8 cellular contexts compared by ENCODE assay signal in the genomic region with DNA sequence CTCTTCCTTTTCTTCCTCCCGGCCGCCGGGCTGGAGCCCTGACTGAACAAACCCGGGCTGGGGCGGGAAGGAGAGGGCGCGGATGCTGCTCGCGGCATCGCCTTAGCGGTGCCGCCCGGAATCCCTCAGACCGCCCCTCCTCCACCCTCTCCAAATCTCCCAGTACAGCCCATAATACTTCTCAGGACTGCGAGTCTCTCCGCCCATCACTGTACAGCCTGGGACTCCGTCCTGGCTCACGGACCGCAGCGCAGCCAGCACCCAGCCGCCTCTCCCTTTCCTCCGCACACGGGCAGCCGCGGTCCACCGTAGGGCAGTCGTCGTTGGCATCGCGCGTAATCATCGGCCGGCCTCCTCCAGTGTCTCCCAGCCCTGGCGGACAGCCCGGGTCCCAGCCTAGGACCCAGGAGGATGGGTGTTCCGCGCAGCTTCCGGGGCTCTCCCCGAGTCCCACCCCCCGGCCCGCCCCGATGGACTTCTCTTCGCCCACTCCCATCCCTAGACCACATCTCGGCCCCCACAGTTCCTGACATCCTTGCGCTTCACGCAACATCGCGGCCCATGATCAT. TPM values are rescaled to one million over a fixed set of nuclear protein-coding genes. Genes with fewer than 3 reads are reported as not detected.
DNase-seq lines count a peak whose midpoint lies in the region; ATAC-seq and TF ChIP-seq lines count a peak whose summit lies in the region.
"Not testable (repeated sequence)": the region's sequence is repeated elsewhere in the genome, so short reads cannot be mapped to it uniquely, and the experiment has no call there.

No MANE protein-coding gene starts in this region.

- not testable (repeated sequence) for H3K4me1 Mint-ChIP-seq in mesothelial cell of epicardium; stimulated activated effector memory CD8-positive, alpha-beta T cell treated with anti-CD3 and anti-CD28 coated beads, Interleukin-12 subunit alpha, Interleukin-12 subunit beta, amount 100 ng/mL, for 72 hours

- WGBS in adrenal gland, 4 donors = no CpG with 5 or more reads among the region's 48 CpGs

- H3K27ac Mint-ChIP-seq in mesothelial cell of epicardium = not testable (repeated sequence)
- peak overlapping the region; percentile 94 for H3K27ac Mint-ChIP-seq in stimulated activated effector memory CD8-positive, alpha-beta T cell treated with anti-CD3 and anti-CD28 coated beads, Interleukin-12 subunit alpha, Interleukin-12 subunit beta, amount 100 ng/mL, for 72 hours

- POLR2A ChIA-PET in BJ (lab: Charles Lee) = not testable (repeated sequence)

- not testable (repeated sequence) for TF ChIP-seq CTCF in BJ (IDR thresholded peaks at IDR 0.05; ENCODE audit: insufficient read depth, low read depth, low read length); SU-DHL-6 (IDR thresholded peaks at IDR 0.05; ENCODE audit: insufficient read depth, low read length, poor library complexity, severe bottlenecking); adrenal gland (IDR thresholded peaks at IDR 0.05); fibroblast of the aortic adventitia (IDR thresholded peaks at IDR 0.05; ENCODE audit: insufficient read depth, low read length); mesothelial cell of epicardium (IDR thresholded peaks at IDR 0.05; ENCODE audit: unreplicated experiment)

- H3K4me3 Mint-ChIP-seq in mesothelial cell of epicardium = peak overlapping the region; percentile 83
- H3K4me3 Mint-ChIP-seq in stimulated activated effector memory CD8-positive, alpha-beta T cell treated with anti-CD3 and anti-CD28 coated beads, Interleukin-12 subunit alpha, Interleukin-12 subunit beta, amount 100 ng/mL, for 72 hours = peak overlapping the region; percentile 81

- ATAC-seq in GM21360 (IDR thresholded peaks at IDR 0.05; ENCODE audit: unreplicated experiment) = peak; percentile 0
- ATAC-seq in HG03159 (IDR thresholded peaks at IDR 0.05; ENCODE audit: unreplicated experiment) = peak; percentile 1
- peak; percentile 29 for ATAC-seq in stimulated activated effector memory CD8-positive, alpha-beta T cell treated with anti-CD3 and anti-CD28 coated beads, Interleukin-12 subunit alpha, Interleukin-12 subunit beta, amount 100 ng/mL, for 72 hours

- not testable (repeated sequence) for H3K27me3 ChIP-seq in BJ (ENCODE audit: control insufficient read depth, insufficient read depth, low read length); SU-DHL-6 (ENCODE audit: low read length); adrenal gland

- not testable (repeated sequence) for H2AFZ ChIP-seq in SU-DHL-6 (ENCODE audit: low read depth, low read length, severe bottlenecking)

- H3K4me1 ChIP-seq in adrenal gland (replicated peaks in 1 of 2) = not testable (repeated sequence)

- H3K27ac ChIP-seq in SU-DHL-6 (ENCODE audit: low read depth, low read length) = not testable (repeated sequence)
- H3K27ac ChIP-seq in adrenal gland = peak overlapping the region in 3 of 5 donors; percentile 2 to 92 (median 65)

- H3K36me3 Mint-ChIP-seq in mesothelial cell of epicardium; stimulated activated effector memory CD8-positive, alpha-beta T cell treated with anti-CD3 and anti-CD28 coated beads, Interleukin-12 subunit alpha, Interleukin-12 subunit beta, amount 100 ng/mL, for 72 hours: not testable (repeated sequence)

- not testable (repeated sequence) for H3K4me2 ChIP-seq in SU-DHL-6 (ENCODE audit: low read depth, low read length, poor library complexity, severe bottlenecking)

- H3K9me3 Mint-ChIP-seq in mesothelial cell of epicardium; stimulated activated effector memory CD8-positive, alpha-beta T cell treated with anti-CD3 and anti-CD28 coated beads, Interleukin-12 subunit alpha, Interleukin-12 subunit beta, amount 100 ng/mL, for 72 hours: not testable (repeated sequence)

- intact Hi-C loops in adrenal gland (cut with DNase I) = not testable (repeated sequence)

- H3K9ac ChIP-seq in SU-DHL-6 (ENCODE audit: low read length) = peak overlapping the region; percentile 28; the same call in 1 of the 2 replicates

- not testable (repeated sequence) for H3K79me2 ChIP-seq in SU-DHL-6 (ENCODE audit: insufficient read depth, low read length)

- H3K9me2 ChIP-seq in SU-DHL-6 (replicated peaks; ENCODE audit: insufficient read depth, low read length) = not testable (repeated sequence)

- H3K4me3 ChIP-seq in BJ (ENCODE audit: low read depth, low read length) (peak overlapping the region; percentile 42), adrenal gland (peak overlapping the region in 1 of 4 donors; percentile 61), fibroblast of the aortic adventitia (ENCODE audit: low read depth, low read length) (peak overlapping the region; percentile 56)
- not testable (repeated sequence) for H3K4me3 ChIP-seq in SU-DHL-6 (ENCODE audit: insufficient read depth, low read length, poor library complexity, severe bottlenecking)

- not testable (repeated sequence) for TF ChIP-seq POLR2A in adrenal gland (IDR thresholded peaks at IDR 0.05)

- H3F3A ChIP-seq in SU-DHL-6 (ENCODE audit: insufficient read depth) = not testable (repeated sequence)

- DNase-seq in BJ (ENCODE audit: low read depth); fibroblast of the aortic adventitia (ENCODE audit: low read depth); mesothelial cell of epicardium (ENCODE audit: low spot score in 2 of 2, unreplicated experiment in 2 of 2); stimulated activated effector memory CD8-positive, alpha-beta T cell treated with anti-CD3 and anti-CD28 coated beads, Interleukin-12 subunit alpha, Interleukin-12 subunit beta, amount 100 ng/mL, for 72 hours (ENCODE audit: low spot score in 2 of 2): not testable (repeated sequence)
- DNase-seq in adrenal gland = peak in 4 of 7 donors; percentile 13 to 58 (median 34)

- not testable (repeated sequence) for H3K27me3 Mint-ChIP-seq in mesothelial cell of epicardium (ENCODE audit: low read depth)

- H3K36me3 ChIP-seq in BJ (ENCODE audit: control insufficient read depth, insufficient read depth, low read length); SU-DHL-6 (ENCODE audit: low read length); adrenal gland (replicated peaks in 1 of 2): not testable (repeated sequence)

- CTCF ChIA-PET in BJ (lab: Yijun Ruan, JAX) = not testable (repeated sequence)

- H3K9me3 ChIP-seq in SU-DHL-6 (ENCODE audit: insufficient read depth, low read length); adrenal gland (replicated peaks in 1 of 3): not testable (repeated sequence)

- not testable (repeated sequence) for H4K20me1 ChIP-seq in SU-DHL-6 (ENCODE audit: low read depth, low read length)

RNA-seq across cellular contexts. Expression of a gene that starts 0.4 kb away (rescaled TPM):
- polyA plus RNA-seq in BJ (2011; rRNA removed) (5.0 and 5.6 TPM in 2 replicates), adrenal gland (10 to 100 TPM in 1 of 3 donors, 1 to 10 TPM in 2; 4.1 to 12.4 (median 8.4) TPM)
- 7.4 and 9.2 TPM in 2 replicates for polyA minus RNA-seq in BJ (2011; rRNA and poly(A)+ RNA removed)
- total RNA-seq in adrenal gland (10 to 100 TPM; 14.8 to 66.2 (median 26.1) TPM), fibroblast of the aortic adventitia (ENCODE audit: low replicate concordance) (21.3 and 35.0 TPM in 2 replicates), mesothelial cell of epicardium (20.9 to 23.3 TPM (median 21.6 TPM) in 3 replicates)

RNA-seq across cellular contexts. Expression of a gene that starts 1.1 kb away (rescaled TPM):
- polyA plus RNA-seq in BJ (2011; rRNA removed) (2.1 and 3.1 TPM in 2 replicates), adrenal gland (1 to 10 TPM in 1 of 3 donors, under 1 TPM in 2; 0.88 to 1.4 (median 0.94) TPM)
- polyA minus RNA-seq in BJ (2011; rRNA and poly(A)+ RNA removed) = 1.2 and 2.4 TPM in 2 replicates
- total RNA-seq in adrenal gland (1 to 10 TPM in 7 of 8 donors, under 1 TPM in 1; 0.87 to 3.2 (median 1.7) TPM), fibroblast of the aortic adventitia (ENCODE audit: low replicate concordance) (2.8 and 5.6 TPM in 2 replicates), mesothelial cell of epicardium (2.2 to 4.1 TPM (median 2.4 TPM) in 3 replicates)
